Comparison of ENCODE assay signal across 22 cellular contexts in the genomic region with DNA sequence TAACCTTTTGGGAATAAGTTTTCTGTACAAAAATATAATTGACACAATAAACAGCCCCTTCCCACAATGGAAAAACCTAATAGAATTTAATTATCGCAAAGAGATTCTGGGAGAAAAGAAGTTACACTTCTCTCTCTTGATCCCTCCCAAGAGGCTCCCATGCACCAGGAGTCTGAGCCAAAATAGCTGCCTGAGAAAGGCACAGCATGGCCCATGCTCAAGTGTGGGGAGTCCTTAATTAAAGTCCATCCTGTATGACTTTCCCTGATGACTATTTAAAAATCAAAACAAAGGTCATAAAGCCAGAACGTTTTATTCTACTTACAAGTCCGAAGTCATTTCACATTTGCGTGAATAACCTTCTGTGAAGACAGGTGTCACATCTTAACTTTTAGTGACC.
"Had no signal": no experiment of that assay in that cellular context is flagged by ENCODE, and none has a peak within 500 bp of the region (broad histone marks: within the 10 kb centered on the region; RNA-seq: fewer than 3 reads in every experiment).

No MANE protein-coding gene starts in this region.

- H3K27me3 ChIP-seq: stomach, suprapubic skin, testis, thyroid gland, tibial artery, tibial nerve, transverse colon, upper lobe of left lung, upper lobe of right lung, uterus, vagina had no signal

- H3K36me3 ChIP-seq: stomach, suprapubic skin, thoracic aorta, thyroid gland, tibial artery, tibial nerve, transverse colon, upper lobe of left lung, upper lobe of right lung, uterus, vagina had no signal

- ATAC-seq: stimulated activated effector memory CD8-positive, alpha-beta T cell treated with anti-CD3 and anti-CD28 coated beads, Interleukin-12 subunit alpha, Interleukin-12 subunit beta, amount 100 ng/mL, for 72 hours; stimulated activated memory B cell treated with anti-CD40 and anti-IgM and Interleukin-4, amounts not matched to agents 10 μg/mL and 1 μg/mL and 100 μg/mL, for 72 hours; stimulated activated naive B cell treated with anti-CD40 and anti-IgM and Interleukin-4, amounts not matched to agents 10 μg/mL and 1 μg/mL and 100 μg/mL, for 72 hours; stimulated activated naive CD8-positive, alpha-beta T cell treated with anti-CD3 and anti-CD28 coated beads, Interleukin-15, amount 100 ng/mL, for 72 hours; stimulated activated naive CD8-positive, alpha-beta T cell treated with anti-CD3 and anti-CD28 coated beads, Interleukin-15, Interleukin-2, amounts not matched to agents 100 U/mL and 50 U/mL, for 24 hours had no signal

- H3K27ac ChIP-seq: stomach, suprapubic skin, testis, thoracic aorta, thyroid gland, tibial artery, tibial nerve, transverse colon, upper lobe of left lung, upper lobe of right lung, uterus, vagina had no signal

- DNase-seq: stimulated activated CD4-positive, alpha-beta T cell treated with anti-CD3 and anti-CD28 coated beads, Interleukin-4, amount 100 ng/mL, for 1 hour; stimulated activated CD4-positive, alpha-beta T cell treated with anti-CD3 and anti-CD28 coated beads, Interleukin-4, amount 100 ng/mL, for 24 hours; stimulated activated CD4-positive, alpha-beta T cell treated with anti-CD3 and anti-CD28 coated beads, Interleukin-4, amount 100 ng/mL, for 4 hours; stimulated activated naive B cell treated with anti-CD40 and anti-IgM and Interleukin-4, amounts not matched to agents 10 μg/mL and 1 μg/mL and 100 μg/mL, for 72 hours; stimulated activated naive CD4-positive, alpha-beta T cell; stimulated activated naive CD4-positive, alpha-beta T cell treated with Interleukin-2 at 50 U/mL for 16 hours; upper lobe of right lung; uterus had no signal

- H3K4me3 ChIP-seq: stomach, suprapubic skin, testis, thoracic aorta, thyroid gland, tibial artery, tibial nerve, transverse colon, upper lobe of left lung, upper lobe of right lung, uterus, vagina had no signal

- H3K4me1 ChIP-seq: suprapubic skin, testis, tibial nerve, transverse colon, upper lobe of left lung, upper lobe of right lung, uterus, vagina had no signal

- H3K9me3 ChIP-seq: stomach, suprapubic skin, testis, thoracic aorta, thyroid gland, tibial artery, tibial nerve, transverse colon, upper lobe of left lung, upper lobe of right lung, uterus, vagina had no signal
